Comparison of ENCODE assay signal across 8 cellular contexts in the genomic region with DNA sequence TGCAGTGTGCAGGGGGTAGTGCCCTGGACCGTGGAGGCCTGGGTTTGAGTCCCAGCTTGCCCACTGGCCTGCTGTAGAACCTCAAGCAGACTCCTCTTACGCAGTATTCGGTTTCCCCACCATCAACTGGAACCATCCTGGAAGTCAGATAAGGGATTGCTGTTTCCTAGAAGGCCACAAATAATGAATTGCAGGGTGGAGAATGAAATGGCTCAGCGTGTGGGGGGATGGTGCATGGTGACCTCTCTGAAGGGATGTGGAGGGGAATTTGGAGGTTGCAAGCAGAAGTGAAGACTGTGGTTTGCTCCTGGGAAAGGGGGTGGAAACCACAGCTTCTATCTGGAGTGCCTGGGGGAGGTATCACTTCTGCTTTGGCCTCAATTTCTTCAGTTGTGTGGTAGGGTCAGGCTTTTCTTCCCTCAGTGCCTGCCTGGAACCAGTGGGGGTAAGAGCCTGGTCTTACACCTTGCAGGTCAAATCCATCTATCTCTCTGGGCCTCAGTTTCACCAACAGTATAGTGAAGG. TPM values are rescaled to one million over a fixed set of nuclear protein-coding genes. Genes with fewer than 3 reads are reported as not detected.
DNase-seq lines count a peak whose midpoint lies in the region; ATAC-seq lines count a peak whose summit lies in the region.

No MANE protein-coding gene starts in this region.

- peaks cover 80 to 85% of the 10 kb centered on the region in 2 donors for H3K4me1 Mint-ChIP-seq in immature natural killer cell

- peak overlapping the region; percentile 91 to 100 (median 96) for H3K4me3 Mint-ChIP-seq in immature natural killer cell

- peak overlapping the region; percentile 87 to 98 (median 93) for H3K27ac Mint-ChIP-seq in immature natural killer cell

- no peaks in the 10 kb centered on the region for H3K9me3 Mint-ChIP-seq in immature natural killer cell

- peaks cover 0 to 5% (median 4%) of the 10 kb centered on the region in 3 donors for H3K27me3 Mint-ChIP-seq in immature natural killer cell (ENCODE audit: low read depth in 3 of 3)

- peak; percentile 4 for DNase-seq in AG20443 (ENCODE audit: low spot score)
- DNase-seq in SIG-M5 (lab: John Stamatoyannopoulos, UW) = peak; percentile 71
- DNase-seq in immature natural killer cell = peak; percentile 42 to 57 (median 43)
- no peak for DNase-seq in NCI-H526 treated with DMSO at 0.1 percent for 48 hours (lab: John Stamatoyannopoulos, UW)
- DNase-seq in RKO (ENCODE audit: low spot score) = no peak
- DNase-seq in NCI-H2081 (lab: John Stamatoyannopoulos, UW) = no peak

- H3K36me3 Mint-ChIP-seq in immature natural killer cell = peaks cover 0 to 3% (median 0%) of the 10 kb centered on the region in 3 donors

- ATAC-seq in GM18870 (IDR thresholded peaks at IDR 0.05; ENCODE audit: unreplicated experiment) (peak; percentile 84), HG02973 (IDR thresholded peaks at IDR 0.05; ENCODE audit: unreplicated experiment) (peak; percentile 70)

RNA-seq across cellular contexts. Expression of a gene that starts 1.7 kb away (rescaled TPM):
- 100 to 1,000 TPM in 1 of 3 donors, 10 to 100 TPM in 2; 43.2 to 124 (median 77.4) TPM for polyA plus RNA-seq in immature natural killer cell

RNA-seq across cellular contexts. Expression of a gene that starts 7.8 kb away (rescaled TPM):
- 10 to 100 TPM in 2 of 3 donors, 1 to 10 TPM in 1; 8.8 to 26.4 (median 13.9) TPM for polyA plus RNA-seq in immature natural killer cell

RNA-seq across cellular contexts. Expression of a gene that starts 57.9 kb away (rescaled TPM):
- polyA plus RNA-seq in immature natural killer cell = 1 to 10 TPM; 2.2 to 3.2 (median 2.8) TPM

Comparison
In these comparisons a context has a peak if more than half of its experiments do, and no peak if none do; other contexts are left out.
1. DNase-seq: peak in AG20443 (single experiment), SIG-M5 (single experiment) and immature natural killer cell (3 of 3); none in NCI-H526 treated with DMSO at 0.1 percent for 48 hours (single experiment), RKO (single experiment) and NCI-H2081 (0 of 2).